Comparison of ENCODE assay signal across 26 cellular contexts in genomic region chr2:14480120-14480519, GRCh38.
"Had no signal": no experiment of that assay in that cellular context is flagged by ENCODE, and none has a peak within 500 bp of the region (broad histone marks: within the 10 kb centered on the region; RNA-seq: fewer than 3 reads in every experiment).

No MANE protein-coding gene starts in this region.

- H3K4me3 ChIP-seq: stomach, suprapubic skin, testis, thoracic aorta, thyroid gland, tibial artery, transverse colon, upper lobe of left lung, upper lobe of right lung, uterus, vagina had no signal

- ATAC-seq: stimulated activated effector memory CD8-positive, alpha-beta T cell treated with anti-CD3 and anti-CD28 coated beads, Interleukin-12 subunit alpha, Interleukin-12 subunit beta, amount 100 ng/mL, for 72 hours; stimulated activated memory B cell treated with anti-CD40 and anti-IgM and Interleukin-4, amounts not matched to agents 10 μg/mL and 1 μg/mL and 100 μg/mL, for 72 hours; stimulated activated naive B cell treated with anti-CD40 and anti-IgM and Interleukin-4, amounts not matched to agents 10 μg/mL and 1 μg/mL and 100 μg/mL, for 72 hours; stimulated activated naive CD8-positive, alpha-beta T cell treated with anti-CD3 and anti-CD28 coated beads, Interleukin-15, amount 100 ng/mL, for 72 hours; stimulated activated naive CD8-positive, alpha-beta T cell treated with anti-CD3 and anti-CD28 coated beads, Interleukin-15, Interleukin-2, amounts not matched to agents 100 U/mL and 50 U/mL, for 24 hours; upper lobe of right lung had no signal

- DNase-seq: stimulated activated CD4-positive, alpha-beta T cell treated with anti-CD3 and anti-CD28 coated beads, Interleukin-2, amount 100 ng/mL, for 24 hours; stimulated activated CD4-positive, alpha-beta T cell treated with anti-CD3 and anti-CD28 coated beads, Interleukin-2, amount 100 ng/mL, for 48 hours; stimulated activated CD4-positive, alpha-beta T cell treated with anti-CD3 and anti-CD28 coated beads, Interleukin-4, amount 100 ng/mL, for 1 hour; stimulated activated CD4-positive, alpha-beta T cell treated with anti-CD3 and anti-CD28 coated beads, Interleukin-4, amount 100 ng/mL, for 24 hours; stimulated activated CD4-positive, alpha-beta T cell treated with anti-CD3 and anti-CD28 coated beads, Interleukin-4, amount 100 ng/mL, for 4 hours; stimulated activated CD8-positive, alpha-beta memory T cell treated with anti-CD3 and anti-CD28 coated beads, Interleukin-4, amount 100 ng/mL, for 48 hours; stimulated activated naive B cell treated with anti-CD40 and anti-IgM and Interleukin-4, amounts not matched to agents 10 μg/mL and 1 μg/mL and 100 μg/mL, for 72 hours; stimulated activated naive CD4-positive, alpha-beta T cell; stimulated activated naive CD4-positive, alpha-beta T cell treated with Interleukin-2 at 50 U/mL for 16 hours; stimulated activated naive CD8-positive, alpha-beta T cell treated with anti-CD3 and anti-CD28 coated beads, Interleukin-15, amount 100 ng/mL, for 72 hours; stimulated activated naive CD8-positive, alpha-beta T cell treated with anti-CD3 and anti-CD28 coated beads, Interleukin-15, Interleukin-2, amounts not matched to agents 100 U/mL and 50 U/mL, for 24 hours; stomach; substantia nigra; testis; thyroid gland; tibial artery; transverse colon; trophoblast cell; upper lobe of left lung; upper lobe of right lung; uterus had no signal

- H3K36me3 ChIP-seq: stomach, suprapubic skin, thoracic aorta, thyroid gland, tibial artery, transverse colon, upper lobe of left lung, upper lobe of right lung, uterus, vagina had no signal

- H3K4me1 ChIP-seq: stomach, suprapubic skin, testis, thyroid gland, tibial artery, transverse colon, upper lobe of left lung, upper lobe of right lung, uterus, vagina had no signal

- H3K27ac ChIP-seq: stomach, suprapubic skin, testis, thoracic aorta, thyroid gland, tibial artery, transverse colon, upper lobe of left lung, upper lobe of right lung, uterus, vagina had no signal

- H3K9me3 ChIP-seq: stomach, suprapubic skin, testis, thoracic aorta, thyroid gland, tibial artery, transverse colon, upper lobe of left lung, upper lobe of right lung, uterus, vagina had no signal

- H3K27me3 ChIP-seq: stomach, suprapubic skin, testis, thyroid gland, tibial artery, transverse colon, upper lobe of left lung, upper lobe of right lung, uterus, vagina had no signal
